8 cellular contexts compared by ENCODE assay signal in the genomic region with DNA sequence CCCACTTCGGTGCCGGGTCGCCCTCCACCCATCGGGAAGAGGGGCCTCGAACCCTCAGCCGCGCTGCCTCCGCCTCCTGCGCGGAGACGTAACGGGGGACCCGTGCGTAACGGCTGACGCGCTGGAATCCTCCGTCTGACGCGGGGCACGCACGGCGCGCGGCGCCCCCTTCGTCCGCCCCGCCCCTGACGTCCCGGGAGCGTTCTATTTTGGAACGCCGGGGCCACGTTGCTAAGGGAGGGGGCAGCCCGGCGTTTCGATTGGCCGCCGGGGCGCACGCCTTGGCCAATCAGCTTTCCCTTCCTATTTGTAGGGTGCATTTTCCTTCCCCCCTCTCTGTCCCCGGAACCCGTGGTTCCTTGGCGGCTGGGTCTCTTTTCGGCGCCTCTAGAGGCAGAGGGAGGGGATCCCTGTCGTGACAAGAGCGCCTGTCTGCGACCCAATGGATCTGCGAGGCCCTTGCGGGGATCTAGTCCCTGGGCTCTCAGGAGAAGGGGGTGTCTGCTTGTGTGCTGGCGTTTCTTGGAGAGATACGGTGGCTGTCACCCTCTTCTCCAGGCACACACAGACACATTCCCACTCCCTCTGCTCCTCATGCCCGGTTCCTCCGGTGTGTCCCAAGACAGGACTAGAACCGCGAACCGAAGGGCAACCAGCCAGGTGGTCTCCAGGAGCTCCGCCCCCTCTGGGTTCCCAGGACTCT. TPM values are rescaled to one million over a fixed set of nuclear protein-coding genes. Genes with fewer than 3 reads are reported as not detected.
DNase-seq lines count a peak whose midpoint lies in the region; ATAC-seq, FAIRE-seq and TF ChIP-seq lines count a peak whose summit lies in the region.

No MANE protein-coding gene starts in this region.

- peaks cover 18% of the 10 kb centered on the region for H3K4me1 ChIP-seq in Loucy (ENCODE audit: insufficient read depth, low read length, poor library complexity, severe bottlenecking)

- H3K9me3 ChIP-seq in Loucy (ENCODE audit: insufficient read depth, low read depth, low read length) (no peaks in the 10 kb centered on the region), neural cell (ENCODE audit: low read length) (no peaks in the 10 kb centered on the region)

- DNase-seq in Daoy (ENCODE audit: low read depth) (peak; percentile 98), H54 (ENCODE audit: insufficient read length, low spot score) (no peak), fibroblast of the aortic adventitia (ENCODE audit: low read depth) (peak; percentile 92)
- peak; percentile 97 for DNase-seq in activated effector memory CD4-positive, alpha-beta T cell treated with anti-CD3 and anti-CD28 coated beads, Interleukin-2, amount 50 U/mL, for 16 hours
- DNase-seq in stimulated activated naive CD8-positive, alpha-beta T cell treated with anti-CD3 and anti-CD28 coated beads, Interleukin-15, amount 100 ng/mL, for 72 hours, result peak; percentile 96 to 97

- TF ChIP-seq POLR2A in H54 (IDR thresholded peaks at IDR 0.05; ENCODE audit: low read depth, low read length), result no peak
- peak; percentile 85 for TF ChIP-seq POLR2A in Raji (IDR thresholded peaks at IDR 0.05; ENCODE audit: insufficient read depth, low read depth, low read length)

- peak; percentile 90 for ATAC-seq in stimulated activated naive CD8-positive, alpha-beta T cell treated with anti-CD3 and anti-CD28 coated beads, Interleukin-15, amount 100 ng/mL, for 72 hours

- peak overlapping the region; percentile 87 for H3K4me3 ChIP-seq in Loucy (ENCODE audit: low read length, poor library complexity, severe bottlenecking)
- H3K4me3 ChIP-seq in fibroblast of the aortic adventitia (ENCODE audit: low read depth, low read length), result peak overlapping the region; percentile 90
- peak overlapping the region; percentile 71 for H3K4me3 ChIP-seq in neural cell (ENCODE audit: low read length)

- peak overlapping the region; percentile 68 for H3K9ac ChIP-seq in Loucy (ENCODE audit: low read depth, low read length, poor library complexity, severe bottlenecking)
- H3K9ac ChIP-seq in neural cell (ENCODE audit: low read length), result peak overlapping the region; percentile 74

- H3K27me3 Mint-ChIP-seq in stimulated activated naive CD8-positive, alpha-beta T cell treated with anti-CD3 and anti-CD28 coated beads, Interleukin-15, amount 100 ng/mL, for 72 hours, result peaks cover 56% of the 10 kb centered on the region

- peak overlapping the region; percentile 92 to 98 for H3K4me3 Mint-ChIP-seq in stimulated activated naive CD8-positive, alpha-beta T cell treated with anti-CD3 and anti-CD28 coated beads, Interleukin-15, amount 100 ng/mL, for 72 hours

- peak; percentile 85 for TF ChIP-seq EP300 in neural cell (conservative IDR thresholded peaks at IDR 0.05; ENCODE audit: poor library complexity, severe bottlenecking)

- H3K4me1 Mint-ChIP-seq in stimulated activated naive CD8-positive, alpha-beta T cell treated with anti-CD3 and anti-CD28 coated beads, Interleukin-15, amount 100 ng/mL, for 72 hours, result peaks cover 48% of the 10 kb centered on the region

- no peak for TF ChIP-seq RAD21 in neural cell (conservative IDR thresholded peaks at IDR 0.05)

- H3K4me2 ChIP-seq in Loucy (ENCODE audit: low read depth, low read length, poor library complexity, severe bottlenecking) (peak overlapping the region; percentile 88), neural cell (ENCODE audit: low read length) (peak overlapping the region; percentile 47)

- H3K79me2 ChIP-seq in Loucy (ENCODE audit: insufficient read depth, low read length), result no peaks in the 10 kb centered on the region
- no peaks in the 10 kb centered on the region for H3K79me2 ChIP-seq in neural cell (replicated peaks; ENCODE audit: insufficient read depth, low read length)

- H3K27ac ChIP-seq in neural cell (ENCODE audit: low read length), result peak overlapping the region; percentile 70

- TF ChIP-seq CTCF in Loucy (conservative IDR thresholded peaks at IDR 0.05; ENCODE audit: low read length), result no peak
- no peak for TF ChIP-seq CTCF in fibroblast of the aortic adventitia (IDR thresholded peaks at IDR 0.05; ENCODE audit: insufficient read depth, low read length)
- peak; percentile 34 for TF ChIP-seq CTCF in neural cell (IDR thresholded peaks at IDR 0.05; ENCODE audit: poor library complexity, severe bottlenecking)

- peak overlapping the region; percentile 99 to 100 for H3K27ac Mint-ChIP-seq in stimulated activated naive CD8-positive, alpha-beta T cell treated with anti-CD3 and anti-CD28 coated beads, Interleukin-15, amount 100 ng/mL, for 72 hours

- peak; percentile 70 for FAIRE-seq in H54 (lab: Jason Lieb, UNC)

- H3K27me3 ChIP-seq in Loucy (ENCODE audit: insufficient read depth, low read length, poor library complexity, severe bottlenecking) (no peaks in the 10 kb centered on the region), neural cell (ENCODE audit: insufficient read depth, low read depth, low read length) (peaks cover 20% of the 10 kb centered on the region)

- H3F3A ChIP-seq in Loucy (ENCODE audit: low read depth), result no peaks in the 10 kb centered on the region
- no peaks in the 10 kb centered on the region for H3F3A ChIP-seq in neural cell (ENCODE audit: insufficient read depth, low read length, poor library complexity, severe bottlenecking)

- H4K20me1 ChIP-seq in Loucy (ENCODE audit: insufficient read depth, low read length, poor library complexity, severe bottlenecking), result peaks cover 9% of the 10 kb centered on the region
- H4K20me1 ChIP-seq in neural cell (ENCODE audit: insufficient read depth), result no peaks in the 10 kb centered on the region

- H3K9me3 Mint-ChIP-seq in stimulated activated naive CD8-positive, alpha-beta T cell treated with anti-CD3 and anti-CD28 coated beads, Interleukin-15, amount 100 ng/mL, for 72 hours, result no peaks in the 10 kb centered on the region

- H3K36me3 ChIP-seq in Loucy (ENCODE audit: insufficient read depth, low read length) (no peaks in the 10 kb centered on the region), neural cell (ENCODE audit: insufficient read depth, low read length) (no peaks in the 10 kb centered on the region)

- no peaks in the 10 kb centered on the region for H3K9me2 ChIP-seq in Loucy (replicated peaks; ENCODE audit: low read depth, low read length)
- H3K9me2 ChIP-seq in neural cell (ENCODE audit: insufficient read depth, low read length), result no peaks in the 10 kb centered on the region

- H2AFZ ChIP-seq in Loucy (ENCODE audit: low read length) (peak overlapping the region; percentile 96), neural cell (ENCODE audit: low read depth, low read length) (peak overlapping the region; percentile 47)

TF ChIP-seq in neural cell, 6 proteins besides CTCF, POLR2A, EP300 and RAD21:
- TF ChIP-seq, protein P1, sequence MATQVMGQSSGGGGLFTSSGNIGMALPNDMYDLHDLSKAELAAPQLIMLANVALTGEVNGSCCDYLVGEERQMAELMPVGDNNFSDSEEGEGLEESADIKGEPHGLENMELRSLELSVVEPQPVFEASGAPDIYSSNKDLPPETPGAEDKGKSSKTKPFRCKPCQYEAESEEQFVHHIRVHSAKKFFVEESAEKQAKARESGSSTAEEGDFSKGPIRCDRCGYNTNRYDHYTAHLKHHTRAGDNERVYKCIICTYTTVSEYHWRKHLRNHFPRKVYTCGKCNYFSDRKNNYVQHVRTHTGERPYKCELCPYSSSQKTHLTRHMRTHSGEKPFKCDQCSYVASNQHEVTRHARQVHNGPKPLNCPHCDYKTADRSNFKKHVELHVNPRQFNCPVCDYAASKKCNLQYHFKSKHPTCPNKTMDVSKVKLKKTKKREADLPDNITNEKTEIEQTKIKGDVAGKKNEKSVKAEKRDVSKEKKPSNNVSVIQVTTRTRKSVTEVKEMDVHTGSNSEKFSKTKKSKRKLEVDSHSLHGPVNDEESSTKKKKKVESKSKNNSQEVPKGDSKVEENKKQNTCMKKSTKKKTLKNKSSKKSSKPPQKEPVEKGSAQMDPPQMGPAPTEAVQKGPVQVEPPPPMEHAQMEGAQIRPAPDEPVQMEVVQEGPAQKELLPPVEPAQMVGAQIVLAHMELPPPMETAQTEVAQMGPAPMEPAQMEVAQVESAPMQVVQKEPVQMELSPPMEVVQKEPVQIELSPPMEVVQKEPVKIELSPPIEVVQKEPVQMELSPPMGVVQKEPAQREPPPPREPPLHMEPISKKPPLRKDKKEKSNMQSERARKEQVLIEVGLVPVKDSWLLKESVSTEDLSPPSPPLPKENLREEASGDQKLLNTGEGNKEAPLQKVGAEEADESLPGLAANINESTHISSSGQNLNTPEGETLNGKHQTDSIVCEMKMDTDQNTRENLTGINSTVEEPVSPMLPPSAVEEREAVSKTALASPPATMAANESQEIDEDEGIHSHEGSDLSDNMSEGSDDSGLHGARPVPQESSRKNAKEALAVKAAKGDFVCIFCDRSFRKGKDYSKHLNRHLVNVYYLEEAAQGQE (IDR thresholded peaks at IDR 0.05; ENCODE audit: borderline replicate concordance), result peak; percentile 44
- TF ChIP-seq MXI1 (conservative IDR thresholded peaks at IDR 0.05; ENCODE audit: poor library complexity, severe bottlenecking), result peak; percentile 74
- TF ChIP-seq TAF1 (IDR thresholded peaks at IDR 0.05; ENCODE audit: low read depth), result no peak
- peak; percentile 31 for TF ChIP-seq POLR2AphosphoS5 (IDR thresholded peaks at IDR 0.05)
- peak; percentile 34 for TF ChIP-seq SMC3 (conservative IDR thresholded peaks at IDR 0.05; ENCODE audit: poor library complexity)
- no peak for TF ChIP-seq EZH2 (IDR thresholded peaks at IDR 0.05; ENCODE audit: borderline replicate concordance, insufficient read depth, low read length, poor library complexity, severe bottlenecking)

RNA-seq across cellular contexts. Expression of a gene that starts 1.5 kb away (rescaled TPM):
- total RNA-seq in Daoy (2014; rRNA removed; shearing (Covaris generic)), result 0.80 and 0.83 TPM in 2 replicates
- total RNA-seq in fibroblast of the aortic adventitia (ENCODE audit: low replicate concordance), result 0.33 and 0.81 TPM in 2 replicates
- polyA plus RNA-seq in neural cell, result 1.4 and 2.1 TPM in 2 replicates
- polyA minus RNA-seq in neural cell, result 13.8 and 14.4 TPM in 2 replicates

RNA-seq across cellular contexts. Expression of a gene that starts 27.6 kb away (rescaled TPM):
- 0.98 and 3.5 TPM in 2 replicates for total RNA-seq in Daoy (2014; rRNA removed; shearing (Covaris generic))
- total RNA-seq in fibroblast of the aortic adventitia (ENCODE audit: low replicate concordance), result 5.7 and 26.8 TPM in 2 replicates
- polyA plus RNA-seq in neural cell, result 70.3 and 83.9 TPM in 2 replicates
- polyA minus RNA-seq in neural cell, result 75.7 and 92.8 TPM in 2 replicates

RNA-seq across cellular contexts. Expression of a gene that starts 29.0 kb away (rescaled TPM):
- total RNA-seq in Daoy (2014; rRNA removed; shearing (Covaris generic)), result 0.15 and 0.80 TPM in 2 replicates
- total RNA-seq in fibroblast of the aortic adventitia (ENCODE audit: low replicate concordance), result 0.99 and 2.4 TPM in 2 replicates
- polyA plus RNA-seq in neural cell, result 1.0 and 1.8 TPM in 2 replicates
- not detected in 2 replicates for polyA minus RNA-seq in neural cell

RNA-seq across cellular contexts. Expression of a gene that starts 38.0 kb away (rescaled TPM):
- total RNA-seq in Daoy (2014; rRNA removed; shearing (Covaris generic)), result 121 and 175 TPM in 2 replicates
- 31.6 and 33.3 TPM in 2 replicates for total RNA-seq in fibroblast of the aortic adventitia (ENCODE audit: low replicate concordance)
- polyA plus RNA-seq in neural cell, result 6.1 and 15.6 TPM in 2 replicates
- polyA minus RNA-seq in neural cell, result 5.8 and 10.5 TPM in 2 replicates

RNA-seq across cellular contexts. Expression of a gene that starts 45.6 kb away (rescaled TPM):
- 121 and 154 TPM in 2 replicates for total RNA-seq in Daoy (2014; rRNA removed; shearing (Covaris generic))
- 109 and 111 TPM in 2 replicates for total RNA-seq in fibroblast of the aortic adventitia (ENCODE audit: low replicate concordance)
- 69.2 and 80.8 TPM in 2 replicates for polyA plus RNA-seq in neural cell
- polyA minus RNA-seq in neural cell, result 32.4 and 36.9 TPM in 2 replicates
